ENCODE assay signal across 1 cellular context in genomic region chr10:29784175-29784773, GRCh38.
TF ChIP-seq lines count a peak whose summit lies in the region.

No MANE protein-coding gene starts in this region.

TF ChIP-seq in A549, 52 proteins besides CTCF, POLR2A, EP300 and RAD21 (continued from another document):
- TF ChIP-seq ZSCAN20 (CRISPR knock-in tag; IDR thresholded peaks at IDR 0.05): 0 out of 2 replicates have a peak, but pooled peaks have one; percentile 19
- TF ChIP-seq ATOH8 (CRISPR knock-in tag; IDR thresholded peaks at IDR 0.05; ENCODE audit: low read depth): no peak
- TF ChIP-seq JUN (IDR thresholded peaks at IDR 0.05): peak; percentile 92 to 97
- no peak for TF ChIP-seq MYC (IDR thresholded peaks at IDR 0.05; ENCODE audit: borderline replicate concordance, low read length)
- peak; percentile 87 for TF ChIP-seq MAX (IDR thresholded peaks at IDR 0.05)
- no peak for TF ChIP-seq EHMT2 (IDR thresholded peaks at IDR 0.05; ENCODE audit: low read depth)
- TF ChIP-seq HOXB13 (CRISPR knock-in tag; IDR thresholded peaks at IDR 0.05; ENCODE audit: low read depth): no peak
- TF ChIP-seq GATA3 (IDR thresholded peaks at IDR 0.05; ENCODE audit: borderline replicate concordance): peak; percentile 95
- TF ChIP-seq CHD4 (IDR thresholded peaks at IDR 0.05; ENCODE audit: borderline replicate concordance): no peak
- peak; percentile 41; the same call in 1 of the 2 replicates for TF ChIP-seq USF2 (IDR thresholded peaks at IDR 0.05)
- TF ChIP-seq CHD2 (IDR thresholded peaks at IDR 0.05; ENCODE audit: low read length, partially characterized antibody): no peak
- no peak for TF ChIP-seq E2F6 (IDR thresholded peaks at IDR 0.05; ENCODE audit: borderline replicate concordance, low read depth)
- TF ChIP-seq FOSL2 (IDR thresholded peaks at IDR 0.05): peak; percentile 95
- TF ChIP-seq FOSL2 (CRISPR knock-in tag; IDR thresholded peaks at IDR 0.05): peak; percentile 97
- TF ChIP-seq ESRRA (IDR thresholded peaks at IDR 0.05; ENCODE audit: borderline replicate concordance, low read length): no peak
